ENCODE assay signal across 12 cellular contexts in genomic region chr5:40480392-40480791, GRCh38.
DNase-seq lines count a peak whose midpoint lies in the region; ATAC-seq lines count a peak whose summit lies in the region.
"Had no signal": no experiment of that assay in that cellular context is flagged by ENCODE, and none has a peak within 500 bp of the region (broad histone marks: within the 10 kb centered on the region; RNA-seq: fewer than 3 reads in every experiment).

No MANE protein-coding gene starts in this region.

- peak; percentile 67 for ATAC-seq in GM18520 (IDR thresholded peaks at IDR 0.05; ENCODE audit: unreplicated experiment)
- peak; percentile 55 for ATAC-seq in HG03442 (IDR thresholded peaks at IDR 0.05; ENCODE audit: unreplicated experiment)
- no peak for ATAC-seq in HG03095 (IDR thresholded peaks at IDR 0.05; ENCODE audit: unreplicated experiment)
- ATAC-seq in GM21723 (IDR thresholded peaks at IDR 0.05; ENCODE audit: unreplicated experiment) = no peak
- ATAC-seq: pancreas had no signal

- peak; percentile 55 to 64 for DNase-seq in activated T-cell treated with anti-CD3 and anti-CD28 coated beads, Interleukin-2, amount 50 U/mL, for 48 hours
- DNase-seq in stimulated activated CD4-positive, alpha-beta T cell treated with anti-CD3 and anti-CD28 coated beads, TNF-alpha, amount 100 ng/mL, for 48 hours (ENCODE audit: low read depth in 3 of 3) = peak in 2 of 3 donors; percentile 26 to 52
- DNase-seq in NCI-H1092 (lab: John Stamatoyannopoulos, UW) (no peak), mesenteric fat pad (ENCODE audit: low spot score) (no peak)
- DNase-seq: effector CD8-positive, alpha-beta T cell; GOT3; NCI-H69; pancreas had no signal

Comparison
In these comparisons a context has a peak if more than half of its experiments do, and no peak if none do; other contexts are left out.
1. ATAC-seq: peak in GM18520 (single experiment) and HG03442 (single experiment); none in HG03095 (single experiment) and GM21723 (single experiment).
2. DNase-seq: peak in activated T-cell treated with anti-CD3 and anti-CD28 coated beads, Interleukin-2, amount 50 U/mL, for 48 hours (2 of 2) and stimulated activated CD4-positive, alpha-beta T cell treated with anti-CD3 and anti-CD28 coated beads, TNF-alpha, amount 100 ng/mL, for 48 hours (2 of 3); none in NCI-H1092 (single experiment) and mesenteric fat pad (single experiment).